ENCODE assay signal across 9 cellular contexts in the genomic region with DNA sequence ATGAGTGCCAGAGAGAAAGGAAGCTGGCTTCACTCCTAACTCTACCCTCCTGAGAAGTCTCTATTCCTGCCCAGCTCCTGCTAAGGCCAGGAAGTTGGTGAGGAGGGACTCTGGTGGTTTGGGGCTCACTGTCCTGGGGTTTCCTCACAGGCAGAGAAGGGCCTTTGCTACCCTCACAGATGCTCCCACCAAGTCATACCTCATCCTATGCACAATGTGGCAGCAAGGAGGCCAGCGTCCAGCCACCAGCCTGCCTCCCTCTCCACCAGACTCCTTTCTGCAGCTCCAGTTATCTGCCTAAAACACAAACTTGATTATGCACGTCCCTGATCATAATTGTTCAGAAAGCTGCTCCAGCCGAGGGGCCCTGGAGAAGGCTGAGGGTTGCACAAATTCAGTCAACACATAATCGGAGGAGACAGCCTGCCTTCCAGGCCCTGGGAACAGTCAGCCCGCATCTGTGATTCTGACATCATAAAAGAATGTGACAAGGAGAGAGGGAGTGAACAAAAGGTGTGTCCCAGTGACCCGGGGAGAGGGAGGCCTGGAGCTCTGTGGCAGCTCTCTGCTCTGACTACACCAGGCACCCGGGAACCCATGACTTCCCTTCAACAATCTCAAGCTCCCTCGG. TPM values are rescaled to one million over a fixed set of nuclear protein-coding genes. Genes with fewer than 3 reads are reported as not detected.
DNase-seq lines count a peak whose midpoint lies in the region; ATAC-seq and TF ChIP-seq lines count a peak whose summit lies in the region.
"Had no signal": no experiment of that assay in that cellular context is flagged by ENCODE, and none has a peak within 500 bp of the region (broad histone marks: within the 10 kb centered on the region; RNA-seq: fewer than 3 reads in every experiment).

No MANE protein-coding gene starts in this region.

- in situ Hi-C loops in Caki2 (cut with HindIII; ENCODE audit: low pct_unique_long_range_greater_than_20kb, low sequenced_read_pairs): no loop called here

- H3K4me3 ChIP-seq in heart left ventricle: no peak overlapping the region

- DNase-seq in Caki2 (ENCODE audit: low read depth) (peak; percentile 29), amniotic epithelial cell (ENCODE audit: low read depth) (peak; percentile 55), heart left ventricle (peak in 4 of 5 donors; percentile 55 to 77 (median 61)), renal cortical epithelial cell (ENCODE audit: low read depth) (peak; percentile 71), UCSD-AML1 (lab: John Stamatoyannopoulos, UW; ENCODE audit: unreplicated experiment) (no peak), NCI-H1105 treated with DMSO at 0.1 percent for 48 hours (lab: John Stamatoyannopoulos, UW) (no peak)
- DNase-seq: activated gamma-delta T cell treated with Interleukin-2 at 50 U/mL for 16 hours had no signal

- intact Hi-C loops in heart left ventricle (cut with DNase I): loop anchor here in 4 of 10 donors (5.0 to 10.0 kb wide), 5 partner anchors 33 to 137 kb away; a partner anchor contains a TSS

- peak; percentile 46 to 72 (median 64) for ATAC-seq in heart left ventricle
- ATAC-seq in HG03378 (IDR thresholded peaks at IDR 0.05; ENCODE audit: unreplicated experiment): no peak
- ATAC-seq in HG02759 (IDR thresholded peaks at IDR 0.05; ENCODE audit: unreplicated experiment): no peak

- H3K27ac ChIP-seq in heart left ventricle: peak overlapping the region; percentile 73 to 97 (median 88)

- no peak for TF ChIP-seq CTCF in heart left ventricle (IDR thresholded peaks at IDR 0.05)

- TF ChIP-seq POLR2A in heart left ventricle (IDR thresholded peaks at IDR 0.05): no peak

- WGBS in heart left ventricle, 4 donors: 8 to 19% (median 11%) methylated on average over 8 of the region's 8 CpGs

- peaks cover 0 to 5% (median 0%) of the 10 kb centered on the region in 12 donors for H3K9me3 ChIP-seq in heart left ventricle

- no peaks in the 10 kb centered on the region for H3K27me3 ChIP-seq in heart left ventricle

- peaks cover 25 to 98% (median 83%) of the 10 kb centered on the region in 12 donors for H3K4me1 ChIP-seq in heart left ventricle

- no peaks in the 10 kb centered on the region for H3K36me3 ChIP-seq in heart left ventricle

RNA-seq across cellular contexts. Expression of a gene that starts 28.8 kb away (rescaled TPM):
- total RNA-seq in Caki2 (2014; rRNA removed; shearing (Covaris generic); ENCODE audit: low replicate concordance): 54.2 and 67.3 TPM in 2 replicates
- total RNA-seq in heart left ventricle (100 to 1,000 TPM; 405 to 851 (median 724) TPM), renal cortical epithelial cell (150 and 274 TPM in 2 replicates)
- polyA plus RNA-seq in heart left ventricle: 100 to 1,000 TPM; 117 to 396 TPM

Comparison
In these comparisons a context has a peak if more than half of its experiments do, and no peak if none do; other contexts are left out.
1. DNase-seq: peak in Caki2 (single experiment), amniotic epithelial cell (single experiment), heart left ventricle (4 of 5) and renal cortical epithelial cell (single experiment); none in UCSD-AML1 (single experiment) and NCI-H1105 treated with DMSO at 0.1 percent for 48 hours (single experiment).
2. ATAC-seq: peak in heart left ventricle (4 of 4); none in HG03378 (single experiment) and HG02759 (single experiment).